1 cellular context compared by ENCODE assay signal in genomic region chr2:21097331-21097730, GRCh38.
TF ChIP-seq lines count a peak whose summit lies in the region.

No MANE protein-coding gene starts in this region.

TF ChIP-seq in HepG2, 621 proteins besides CTCF, POLR2A, EP300 and RAD21 (continued from another document and continues in another):
- TF ChIP-seq THAP8 (CRISPR knock-in tag; IDR thresholded peaks at IDR 0.05; ENCODE audit: borderline replicate concordance) (no peak), NCOA2 (CRISPR knock-in tag; IDR thresholded peaks at IDR 0.05) (peak; percentile 30; the same call in 1 of the 2 replicates), SMAD3 (CRISPR knock-in tag; IDR thresholded peaks at IDR 0.05) (0 out of 2 replicates have a peak, but pooled peaks have one; percentile 19), THRA (CRISPR knock-in tag; IDR thresholded peaks at IDR 0.05; ENCODE audit: borderline replicate concordance) (0 out of 2 replicates have a peak, but pooled peaks have one; percentile 19), ESRRA (CRISPR knock-in tag; IDR thresholded peaks at IDR 0.05; ENCODE audit: low read depth) (0 out of 2 replicates have a peak, but pooled peaks have one; percentile 27), PRMT3 (CRISPR knock-in tag; IDR thresholded peaks at IDR 0.05; ENCODE audit: borderline replicate concordance, low read depth) (no peak), KMT2A (CRISPR knock-in tag; IDR thresholded peaks at IDR 0.05) (no peak), ZFP37 (CRISPR knock-in tag; IDR thresholded peaks at IDR 0.05; ENCODE audit: borderline replicate concordance) (no peak), ZNF609 (CRISPR knock-in tag; IDR thresholded peaks at IDR 0.05; ENCODE audit: borderline replicate concordance) (peak; percentile 54; the same call in 1 of the 2 replicates), PLSCR1 (CRISPR knock-in tag; IDR thresholded peaks at IDR 0.05; ENCODE audit: borderline replicate concordance) (no peak), HMG20A (CRISPR knock-in tag; IDR thresholded peaks at IDR 0.05; ENCODE audit: borderline replicate concordance) (peak; percentile 39; the same call in 1 of the 2 replicates), FOSL1 (CRISPR knock-in tag; IDR thresholded peaks at IDR 0.05; ENCODE audit: borderline replicate concordance) (no peak), HMG20B (CRISPR knock-in tag; conservative IDR thresholded peaks at IDR 0.05) (0 out of 2 replicates have a peak, but pooled peaks have one; percentile 6), NR2F6 (IDR thresholded peaks at IDR 0.05) (peak; percentile 34; the same call in 1 of the 2 replicates), NR2F6 (CRISPR knock-in tag; IDR thresholded peaks at IDR 0.05) (peak; percentile 24; the same call in 1 of the 2 replicates), REST (IDR thresholded peaks at IDR 0.05; ENCODE audit: borderline replicate concordance in 1 of 2, low read depth in 1 of 2, low read length in 2 of 2) (no peak), HOXA9 (CRISPR knock-in tag; IDR thresholded peaks at IDR 0.05; ENCODE audit: borderline replicate concordance) (no peak), NFE2L1 (CRISPR knock-in tag; IDR thresholded peaks at IDR 0.05; ENCODE audit: borderline replicate concordance) (no peak), STAT5B (CRISPR knock-in tag; IDR thresholded peaks at IDR 0.05) (no peak), MEIS2 (CRISPR knock-in tag; IDR thresholded peaks at IDR 0.05) (0 out of 2 replicates have a peak, but pooled peaks have one; percentile 28), JUN (CRISPR knock-in tag; IDR thresholded peaks at IDR 0.05) (no peak), SOX13 (IDR thresholded peaks at IDR 0.05) (0 out of 2 replicates have a peak, but pooled peaks have one; percentile 31), SOX13 (CRISPR knock-in tag; conservative IDR thresholded peaks at IDR 0.05 in 1 of 2, IDR thresholded peaks at IDR 0.05 in 1 of 2) (peak in 1 of 2 experiments; percentile 58; a peak in 1 of 4 replicates), WIZ (CRISPR knock-in tag; IDR thresholded peaks at IDR 0.05) (no peak), ZNF724P (CRISPR knock-in tag; IDR thresholded peaks at IDR 0.05; ENCODE audit: borderline replicate concordance) (no peak), MED1 (CRISPR knock-in tag; IDR thresholded peaks at IDR 0.05) (peak; percentile 68), HNF4A (CRISPR knock-in tag; IDR thresholded peaks at IDR 0.05) (peak; percentile 87), ZGPAT (CRISPR knock-in tag; IDR thresholded peaks at IDR 0.05) (no peak; the same call in 1 of the 2 replicates), CREB3 (CRISPR knock-in tag; IDR thresholded peaks at IDR 0.05) (no peak), RARA (CRISPR knock-in tag; IDR thresholded peaks at IDR 0.05) (0 out of 2 replicates have a peak, but pooled peaks have one; percentile 12), ZMAT5 (CRISPR knock-in tag; IDR thresholded peaks at IDR 0.05; ENCODE audit: borderline replicate concordance, low read depth) (no peak), ARID5B (CRISPR knock-in tag; IDR thresholded peaks at IDR 0.05) (peak; percentile 42; the same call in 1 of the 2 replicates), ELK4 (CRISPR knock-in tag; IDR thresholded peaks at IDR 0.05; ENCODE audit: borderline replicate concordance) (no peak), SRSF1 (optimal IDR thresholded peaks at IDR 0.05; ENCODE audit: low read depth, low read length) (no peak), NCOR1 (IDR thresholded peaks at IDR 0.05; ENCODE audit: borderline replicate concordance, low read length) (peak; percentile 90), MAX (IDR thresholded peaks at IDR 0.05) (no peak), TEAD3 (CRISPR knock-in tag; optimal IDR thresholded peaks at IDR 0.05; ENCODE audit: borderline replicate concordance) (peak; percentile 40), TBX3 (IDR thresholded peaks at IDR 0.05; ENCODE audit: borderline replicate concordance) (no peak), ZNF34 (CRISPR knock-in tag; IDR thresholded peaks at IDR 0.05; ENCODE audit: borderline replicate concordance) (no peak), RAD51 (IDR thresholded peaks at IDR 0.05; ENCODE audit: borderline replicate concordance) (no peak), ZNF510 (CRISPR knock-in tag; IDR thresholded peaks at IDR 0.05; ENCODE audit: low read depth) (no peak)
